8 cellular contexts compared by ENCODE assay signal in the genomic region with DNA sequence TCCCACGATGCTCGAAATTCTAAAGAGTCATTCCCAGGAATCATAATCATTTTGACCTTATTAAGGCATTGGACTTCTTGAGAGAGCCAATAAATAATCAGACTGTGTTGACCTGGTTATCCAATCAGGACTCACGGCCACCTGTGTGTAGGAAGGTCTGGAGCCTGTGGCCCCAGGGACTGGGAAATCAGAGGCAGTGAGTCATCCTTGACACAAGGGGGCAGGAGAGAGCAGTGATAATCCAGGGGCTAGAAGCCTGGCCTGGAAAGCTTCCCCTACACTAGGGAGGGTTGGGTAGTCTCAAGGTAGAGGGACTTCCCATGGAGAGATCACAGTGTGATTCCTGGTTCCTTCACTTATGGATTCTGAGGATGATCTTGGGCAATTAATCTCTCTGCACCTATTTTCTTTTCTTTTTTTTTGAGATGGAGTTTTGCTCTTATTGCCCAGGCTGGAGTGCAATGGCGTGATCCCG. TPM values are rescaled to one million over a fixed set of nuclear protein-coding genes. Genes with fewer than 3 reads are reported as not detected.
DNase-seq lines count a peak whose midpoint lies in the region; ATAC-seq and TF ChIP-seq lines count a peak whose summit lies in the region.

No MANE protein-coding gene starts in this region.

- H3K36me3 ChIP-seq in upper lobe of left lung, result no peaks in the 10 kb centered on the region

- CTCF ChIA-PET in activated CD8-positive, alpha-beta memory T cell treated with anti-CD3 and anti-CD28 coated beads, Interleukin-2, amount 10 ng/mL, durations not matched to agents 7 days and 5 days (lab: Charles Lee), result interaction anchor here (0.6 to 9.5 kb wide), 28 partner anchors 9 to 156 kb away, joined by 3 to 133 read pairs (median 5); no protein-coding TSS in a partner anchor

- no peak for TF ChIP-seq POLR2A in upper lobe of left lung (IDR thresholded peaks at IDR 0.05)

- ATAC-seq in Right ventricle myocardium inferior, result peak; percentile 56
- ATAC-seq in activated CD8-positive, alpha-beta memory T cell treated with anti-CD3 and anti-CD28 coated beads, Interleukin-2, amount 10 ng/mL, durations not matched to agents 7 days and 5 days, result peak; percentile 56
- peak; percentile 46 to 47 for ATAC-seq in naive thymus-derived CD8-positive, alpha-beta T cell
- peak; percentile 71 to 83 for ATAC-seq in upper lobe of left lung (ENCODE audit: low FRiP score in 2 of 2)

- H3K27me3 Mint-ChIP-seq in activated CD8-positive, alpha-beta memory T cell treated with anti-CD3 and anti-CD28 coated beads, Interleukin-2, amount 10 ng/mL, durations not matched to agents 7 days and 5 days, result no peaks in the 10 kb centered on the region
- H3K27me3 Mint-ChIP-seq in naive thymus-derived CD8-positive, alpha-beta T cell, result no peaks in the 10 kb centered on the region

- intact Hi-C loops in Right ventricle myocardium inferior (cut with DNase I), result loop anchor here (1.0 to 10.0 kb wide), 5 partner anchors 49 to 534 kb away; partner anchors contain the start of genes ACBD6 and IER5
- intact Hi-C loops in cardiac septum (cut with DNase I), result loop anchor here (5.0 to 10.0 kb wide), 3 partner anchors 44 to 404 kb away; partner anchors contain the start of gene XPR1

- TF ChIP-seq CTCF in epithelial cell of proximal tubule (conservative IDR thresholded peaks at IDR 0.05; ENCODE audit: low read depth, low read length) (peak; percentile 88), upper lobe of left lung (IDR thresholded peaks at IDR 0.05) (peak; percentile 66 to 82 (median 77))

- TF ChIP-seq EP300 in upper lobe of left lung (IDR thresholded peaks at IDR 0.05), result no peak

- DNase-seq in Right ventricle myocardium inferior (ENCODE audit: missing footprints), result peak; percentile 75
- DNase-seq in cardiac septum (ENCODE audit: low spot score), result no peak
- DNase-seq in HT1080 (ENCODE audit: low read depth), result peak; percentile 69
- peak; percentile 41 to 43 for DNase-seq in NOMO-1 (lab: John Stamatoyannopoulos, UW; ENCODE audit: unreplicated experiment in 2 of 2)
- DNase-seq in activated CD8-positive, alpha-beta memory T cell treated with anti-CD3 and anti-CD28 coated beads, Interleukin-2, amount 10 ng/mL, durations not matched to agents 7 days and 5 days, result peak; percentile 75
- no peak for DNase-seq in epithelial cell of proximal tubule (ENCODE audit: low read depth)
- DNase-seq in naive thymus-derived CD8-positive, alpha-beta T cell, result peak; percentile 23 to 79 (median 65)
- DNase-seq in upper lobe of left lung, result peak in 1 of 2 donors; percentile 80

- H3K4me3 ChIP-seq in epithelial cell of proximal tubule (ENCODE audit: low read depth, low read length), result no peak overlapping the region
- H3K4me3 ChIP-seq in upper lobe of left lung, result no peak overlapping the region

- no peaks in the 10 kb centered on the region for H3K9me3 ChIP-seq in upper lobe of left lung

- H3K4me1 ChIP-seq in upper lobe of left lung, result peaks cover 20 to 46% (median 35%) of the 10 kb centered on the region in 4 donors

- WGBS in upper lobe of left lung, 2 donors, result 82 to 95% methylated on average over 5 of the region's 5 CpGs

- no peak overlapping the region for H3K27ac ChIP-seq in upper lobe of left lung

- H3K27ac Mint-ChIP-seq in activated CD8-positive, alpha-beta memory T cell treated with anti-CD3 and anti-CD28 coated beads, Interleukin-2, amount 10 ng/mL, durations not matched to agents 7 days and 5 days, result no peak overlapping the region
- H3K27ac Mint-ChIP-seq in naive thymus-derived CD8-positive, alpha-beta T cell, result peak overlapping the region in 5 of 10 donors; percentile 25 to 82 (median 69)

- H3K27me3 ChIP-seq in upper lobe of left lung, result no peaks in the 10 kb centered on the region

- POLR2A ChIA-PET in naive thymus-derived CD8-positive, alpha-beta T cell (lab: Charles Lee), result interaction anchor here (0.7 to 2.3 kb wide), 2 partner anchors 24 to 104 kb away, joined by 3 to 5 read pairs; no protein-coding TSS in a partner anchor

- no peak overlapping the region for H3K4me3 Mint-ChIP-seq in activated CD8-positive, alpha-beta memory T cell treated with anti-CD3 and anti-CD28 coated beads, Interleukin-2, amount 10 ng/mL, durations not matched to agents 7 days and 5 days
- H3K4me3 Mint-ChIP-seq in naive thymus-derived CD8-positive, alpha-beta T cell, result peak overlapping the region in 9 of 10 donors; percentile 27 to 97 (median 43)

- no peaks in the 10 kb centered on the region for H3K9me3 Mint-ChIP-seq in activated CD8-positive, alpha-beta memory T cell treated with anti-CD3 and anti-CD28 coated beads, Interleukin-2, amount 10 ng/mL, durations not matched to agents 7 days and 5 days (ENCODE audit: low read depth)
- no peaks in the 10 kb centered on the region for H3K9me3 Mint-ChIP-seq in naive thymus-derived CD8-positive, alpha-beta T cell

- H3K36me3 Mint-ChIP-seq in activated CD8-positive, alpha-beta memory T cell treated with anti-CD3 and anti-CD28 coated beads, Interleukin-2, amount 10 ng/mL, durations not matched to agents 7 days and 5 days, result peaks cover 24% of the 10 kb centered on the region
- H3K36me3 Mint-ChIP-seq in naive thymus-derived CD8-positive, alpha-beta T cell, result peaks cover 0 to 53% (median 9%) of the 10 kb centered on the region in 3 donors

- peaks cover 71% of the 10 kb centered on the region for H3K4me1 Mint-ChIP-seq in activated CD8-positive, alpha-beta memory T cell treated with anti-CD3 and anti-CD28 coated beads, Interleukin-2, amount 10 ng/mL, durations not matched to agents 7 days and 5 days
- peaks cover 34 to 86% (median 78%) of the 10 kb centered on the region in 4 donors for H3K4me1 Mint-ChIP-seq in naive thymus-derived CD8-positive, alpha-beta T cell

RNA-seq across cellular contexts. Expression of gene MR1, which starts 4.7 kb away (rescaled TPM):
- total RNA-seq in Right ventricle myocardium inferior (5.3 TPM), cardiac septum (4.6 TPM), epithelial cell of proximal tubule (0.29 and 0.87 TPM in 2 replicates), upper lobe of left lung (10 to 100 TPM; 22.0 to 54.0 (median 26.9) TPM)
- 1.4 and 3.1 TPM in 2 replicates for total RNA-seq in HT1080 (2014; rRNA removed; shearing (Covaris generic))
- polyA plus RNA-seq in HT1080 (2015; cell fraction: cytosol; rRNA removed), result 3.3 and 5.1 TPM in 2 replicates
- polyA plus RNA-seq in HT1080 (2015; cell fraction: nucleus; rRNA removed), result 7.3 and 8.3 TPM in 2 replicates
- total RNA-seq in activated CD8-positive, alpha-beta memory T cell treated with anti-CD3 and anti-CD28 coated beads, Interleukin-2, amount 10 ng/mL, durations not matched to agents 7 days and 5 days, result 10 to 100 TPM; 38.7 to 41.2 TPM
- total RNA-seq in naive thymus-derived CD8-positive, alpha-beta T cell, result 10 to 100 TPM; 26.5 to 28.8 TPM
- 10 to 100 TPM; 27.8 to 35.5 (median 33.4) TPM for polyA plus RNA-seq in naive thymus-derived CD8-positive, alpha-beta T cell

RNA-seq across cellular contexts. Expression of gene STX6, which starts 15.8 kb away (rescaled TPM):
- total RNA-seq in Right ventricle myocardium inferior (6.1 TPM), cardiac septum (8.3 TPM), epithelial cell of proximal tubule (13.0 and 19.7 TPM in 2 replicates), upper lobe of left lung (10 to 100 TPM; 29.2 to 44.1 (median 35.2) TPM)
- total RNA-seq in HT1080 (2014; rRNA removed; shearing (Covaris generic)), result 12.6 and 15.2 TPM in 2 replicates
- polyA plus RNA-seq in HT1080 (2015; cell fraction: cytosol; rRNA removed), result 17.5 and 22.3 TPM in 2 replicates
- polyA plus RNA-seq in HT1080 (2015; cell fraction: nucleus; rRNA removed), result 15.4 and 16.4 TPM in 2 replicates
- 10 to 100 TPM; 16.9 to 24.1 TPM for total RNA-seq in activated CD8-positive, alpha-beta memory T cell treated with anti-CD3 and anti-CD28 coated beads, Interleukin-2, amount 10 ng/mL, durations not matched to agents 7 days and 5 days
- 10 to 100 TPM; 18.4 to 18.9 TPM for total RNA-seq in naive thymus-derived CD8-positive, alpha-beta T cell
- 1 to 10 TPM; 7.0 to 9.1 (median 8.3) TPM for polyA plus RNA-seq in naive thymus-derived CD8-positive, alpha-beta T cell

RNA-seq across cellular contexts. Expression of gene IER5, which starts 50.1 kb away (rescaled TPM):
- 14.3 TPM for total RNA-seq in Right ventricle myocardium inferior
- 20.5 TPM for total RNA-seq in cardiac septum
- total RNA-seq in HT1080 (2014; rRNA removed; shearing (Covaris generic)), result 27.6 and 29.8 TPM in 2 replicates
- 23.7 and 26.6 TPM in 2 replicates for polyA plus RNA-seq in HT1080 (2015; cell fraction: cytosol; rRNA removed)
- 48.2 and 52.7 TPM in 2 replicates for polyA plus RNA-seq in HT1080 (2015; cell fraction: nucleus; rRNA removed)
- total RNA-seq in activated CD8-positive, alpha-beta memory T cell treated with anti-CD3 and anti-CD28 coated beads, Interleukin-2, amount 10 ng/mL, durations not matched to agents 7 days and 5 days, result 10 to 100 TPM; 50.4 to 67.0 TPM
- 20.5 and 43.0 TPM in 2 replicates for total RNA-seq in epithelial cell of proximal tubule
- total RNA-seq in naive thymus-derived CD8-positive, alpha-beta T cell, result 10 to 100 TPM; 18.7 to 19.6 TPM
- 1 to 10 TPM; 2.5 to 9.4 (median 8.3) TPM for polyA plus RNA-seq in naive thymus-derived CD8-positive, alpha-beta T cell
- total RNA-seq in upper lobe of left lung, result 10 to 100 TPM; 15.0 to 43.6 (median 26.1) TPM

Comparison
In these comparisons a context has a peak if more than half of its experiments do, and no peak if none do; other contexts are left out.
1. DNase-seq: peak in Right ventricle myocardium inferior (single experiment), HT1080 (single experiment), NOMO-1 (2 of 2), activated CD8-positive, alpha-beta memory T cell treated with anti-CD3 and anti-CD28 coated beads, Interleukin-2, amount 10 ng/mL, durations not matched to agents 7 days and 5 days (single experiment) and naive thymus-derived CD8-positive, alpha-beta T cell (10 of 10); none in cardiac septum (single experiment) and epithelial cell of proximal tubule (single experiment).
2. Peak in every context shown above with its lines, with median percentiles within 50 percentile points of each other: ATAC-seq.